ENCODE assay signal across 8 cellular contexts in genomic region chr6:70667256-70667710, GRCh38. TPM values are rescaled to one million over a fixed set of nuclear protein-coding genes. Genes with fewer than 3 reads are reported as not detected.
DNase-seq lines count a peak whose midpoint lies in the region; ATAC-seq, FAIRE-seq and TF ChIP-seq lines count a peak whose summit lies in the region.

No MANE protein-coding gene starts in this region.

- peaks cover 33% of the 10 kb centered on the region for H3K4me1 Mint-ChIP-seq in Calu3 (ENCODE audit: low read depth, unreplicated experiment)
- H3K4me1 Mint-ChIP-seq in naive thymus-derived CD4-positive, alpha-beta T cell, result peaks cover 34 to 52% (median 49%) of the 10 kb centered on the region in 7 donors

- no peak for ATAC-seq in naive thymus-derived CD4-positive, alpha-beta T cell
- no peak for ATAC-seq in HG02588 (IDR thresholded peaks at IDR 0.05; ENCODE audit: unreplicated experiment)

- H3K4me3 Mint-ChIP-seq in Calu3 (ENCODE audit: low read depth, unreplicated experiment), result peak overlapping the region; percentile 81
- peak overlapping the region; percentile 83 to 96 (median 89) for H3K4me3 Mint-ChIP-seq in naive thymus-derived CD4-positive, alpha-beta T cell

- no peaks in the 10 kb centered on the region for H3K36me3 ChIP-seq in bronchial epithelial cell (ENCODE audit: control insufficient read depth, insufficient read depth, low read length)
- peaks cover 0 to 7% (median 0%) of the 10 kb centered on the region in 3 experiments for H3K36me3 ChIP-seq in naive thymus-derived CD4-positive, alpha-beta T cell (ENCODE audit: control insufficient read depth in 2 of 3, insufficient read depth in 3 of 3, low read length in 3 of 3)

- TF ChIP-seq CTCF in Calu3 (IDR thresholded peaks at IDR 0.05; ENCODE audit: unreplicated experiment), result no peak
- no peak for TF ChIP-seq CTCF in bronchial epithelial cell (IDR thresholded peaks at IDR 0.05; ENCODE audit: insufficient read depth, low read length, severe bottlenecking)

- no peak for DNase-seq in Calu3
- DNase-seq in HS-27A (ENCODE audit: low read depth), result peak; percentile 17
- no peak for DNase-seq in bronchial epithelial cell (ENCODE audit: low read depth)
- DNase-seq in naive thymus-derived CD4-positive, alpha-beta T cell, result no peak
- DNase-seq in NCI-H2227 treated with DMSO at 0.1 percent for 48 hours (lab: John Stamatoyannopoulos, UW), result no peak
- DNase-seq in CD1c-positive myeloid dendritic cell (ENCODE audit: extremely low spot score), result no peak
- DNase-seq in AG08395 (ENCODE audit: low spot score), result no peak

- peaks cover 7% of the 10 kb centered on the region for H3K27me3 Mint-ChIP-seq in Calu3 (ENCODE audit: unreplicated experiment)
- H3K27me3 Mint-ChIP-seq in naive thymus-derived CD4-positive, alpha-beta T cell, result peaks cover 0 to 4% (median 1%) of the 10 kb centered on the region in 5 donors

- CTCF ChIA-PET in Calu3 (lab: Charles Lee), result interaction anchor here (1.0 to 2.1 kb wide), 4 partner anchors 12 to 101 kb away, joined by 3 to 9 read pairs (median 7); partner anchors contain the start of gene SDHAF4
- CTCF ChIA-PET in naive thymus-derived CD4-positive, alpha-beta T cell (lab: Charles Lee), result interaction anchor here (1.3 to 2.0 kb wide), 2 partner anchors 18 to 19 kb away, joined by 8 to 9 read pairs; no protein-coding TSS in a partner anchor

- FAIRE-seq in bronchial epithelial cell (lab: Jason Lieb, UNC), result no peak

- no peaks in the 10 kb centered on the region for H3K9me3 ChIP-seq in naive thymus-derived CD4-positive, alpha-beta T cell (ENCODE audit: control insufficient read depth in 2 of 3, low read length in 3 of 3)

- H3K36me3 Mint-ChIP-seq in Calu3 (ENCODE audit: insufficient read depth, unreplicated experiment), result peaks cover 23% of the 10 kb centered on the region
- H3K36me3 Mint-ChIP-seq in naive thymus-derived CD4-positive, alpha-beta T cell, result peaks cover 0 to 20% (median 2%) of the 10 kb centered on the region in 5 donors

- no TSS peak for BruUV-seq in Calu3 (replicated peaks; lab: Mats Ljungman, UMichigan)

- intact Hi-C loops in Calu3 (cut with micrococcal nuclease; ENCODE audit: unreplicated experiment), result loop anchor here (5.0 kb wide), 1 partner anchor 100 kb away; the partner anchor contains the start of gene SDHAF4
- intact Hi-C loops in naive thymus-derived CD4-positive, alpha-beta T cell (cut with micrococcal nuclease), result loop anchor here (1.0 to 5.0 kb wide), 9 partner anchors 16 to 1955 kb away; partner anchors contain the start of genes LMBRD1 (in 2 of the 2), SDHAF4 (in 2 of the 2), COL19A1 (in 1 of the 2) and FAM135A (in 1 of the 2)

- peaks cover 21 to 22% of the 10 kb centered on the region in 2 donors for H3K4me1 ChIP-seq in naive thymus-derived CD4-positive, alpha-beta T cell (ENCODE audit: control insufficient read depth in 2 of 2, insufficient read depth in 2 of 2, low read length in 2 of 2)

- peak overlapping the region; percentile 96 for H3K4me3 ChIP-seq in bronchial epithelial cell (ENCODE audit: low read depth, low read length)
- H3K4me3 ChIP-seq in naive thymus-derived CD4-positive, alpha-beta T cell (ENCODE audit: low read length), result peak overlapping the region; percentile 69

- H3K9me3 Mint-ChIP-seq in Calu3 (ENCODE audit: low read depth, unreplicated experiment), result no peaks in the 10 kb centered on the region
- peaks cover 0 to 4% (median 0%) of the 10 kb centered on the region in 11 donors for H3K9me3 Mint-ChIP-seq in naive thymus-derived CD4-positive, alpha-beta T cell

- POLR2A ChIA-PET in naive thymus-derived CD4-positive, alpha-beta T cell (lab: Charles Lee), result interaction anchor here (0.6 to 5.6 kb wide), 7 partner anchors 10 to 871 kb away, joined by 3 to 35 read pairs (median 11); partner anchors contain the start of genes FAM135A, LMBRD1, OGFRL1 and SDHAF4

- peak overlapping the region; percentile 76 for H3K27ac Mint-ChIP-seq in Calu3 (ENCODE audit: unreplicated experiment)
- peak overlapping the region; percentile 92 to 98 (median 95) for H3K27ac Mint-ChIP-seq in naive thymus-derived CD4-positive, alpha-beta T cell

- H3K27me3 ChIP-seq in bronchial epithelial cell (ENCODE audit: control insufficient read depth, insufficient read depth, low read length), result no peaks in the 10 kb centered on the region
- H3K27me3 ChIP-seq in naive thymus-derived CD4-positive, alpha-beta T cell (ENCODE audit: control insufficient read depth in 2 of 2, insufficient read depth in 2 of 2, low read length in 2 of 2), result no peaks in the 10 kb centered on the region

- H3K27ac ChIP-seq in naive thymus-derived CD4-positive, alpha-beta T cell (ENCODE audit: low read depth, low read length), result peak overlapping the region; percentile 82

RNA-seq across cellular contexts. Expression of gene SMAP1, which starts 0.4 kb away (rescaled TPM):
- total RNA-seq in Calu3 (2022) (34.7 and 35.7 TPM in 2 replicates), bronchial epithelial cell (12.4 and 19.2 TPM in 2 replicates)
- total RNA-seq in naive thymus-derived CD4-positive, alpha-beta T cell, result 10 to 100 TPM; 18.7 to 45.7 (median 20.8) TPM
- 10 to 100 TPM; 11.3 to 17.6 TPM for polyA plus RNA-seq in naive thymus-derived CD4-positive, alpha-beta T cell
